Comparison of ENCODE assay signal across 8 cellular contexts in the genomic region with DNA sequence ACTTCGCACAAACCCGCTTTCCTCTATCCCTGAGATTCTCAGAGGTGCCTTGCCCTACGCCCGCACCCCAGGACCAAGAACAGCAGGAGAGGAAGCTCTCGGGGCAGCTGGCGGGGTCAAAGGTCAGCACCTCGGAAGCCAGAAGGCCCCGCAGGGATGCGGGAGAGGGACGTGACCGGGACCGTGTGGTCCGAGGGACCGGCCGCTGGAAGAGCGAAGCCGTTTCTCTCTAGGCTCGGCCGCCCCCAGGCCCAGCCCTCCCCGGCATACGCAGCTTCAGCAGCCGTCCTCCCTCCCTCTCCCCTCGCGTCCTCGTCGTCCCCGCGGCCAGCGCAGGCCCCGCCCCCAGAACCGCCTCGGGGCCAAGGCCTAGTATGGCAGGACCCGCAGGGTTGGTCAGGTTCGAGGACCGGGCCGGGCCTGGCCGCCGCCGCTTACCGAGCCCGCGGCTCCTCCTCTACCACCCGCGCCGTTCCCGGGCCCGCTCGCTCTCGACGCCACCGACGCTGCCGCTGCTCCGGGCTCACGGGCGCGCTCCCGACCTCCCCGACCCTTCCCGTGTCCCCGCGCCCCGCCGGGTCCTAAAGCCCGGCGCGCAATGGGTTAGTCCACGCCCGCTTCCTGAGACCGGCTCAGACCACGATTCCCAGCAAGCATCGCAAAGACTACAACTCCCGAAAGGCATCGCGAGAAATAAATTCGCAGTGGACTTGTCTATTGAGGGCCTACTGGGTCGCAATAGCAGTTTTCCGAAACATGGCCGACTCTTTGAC. TPM values are rescaled to one million over a fixed set of nuclear protein-coding genes. Genes with fewer than 3 reads are reported as not detected.
DNase-seq lines count a peak whose midpoint lies in the region; ATAC-seq and TF ChIP-seq lines count a peak whose summit lies in the region.

TSS of gene ARMH3 (minus strand) at position 527 of the 773 bp plus-strand sequence. CDS start 16,059 bp downstream, outside the sequence.

- intact Hi-C loops in PC-9 (cut with micrococcal nuclease; ENCODE audit: unreplicated experiment) = loop anchor here (1.0 to 2.0 kb wide), 2 partner anchors 9 to 237 kb away; partner anchors contain the start of genes HPS6 and OGA

- 0 out of 2 replicates have a peak, but pooled peaks cover 7% of the 10 kb centered on the region for H3K4me1 ChIP-seq in PC-9 (replicated peaks; ENCODE audit: insufficient read depth)
- H3K4me1 ChIP-seq in esophagus (ENCODE audit: control insufficient read depth in 2 of 2, insufficient read depth in 2 of 2, low read length in 1 of 2) = no peaks in the 10 kb centered on the region
- H3K4me1 ChIP-seq in mucosa of stomach (ENCODE audit: control insufficient read depth, insufficient read depth, low read length) = peaks cover 18% of the 10 kb centered on the region

- H3K4me3 ChIP-seq in PC-9 (peak within 1 kb of the TSS; percentile 84), esophagus (ENCODE audit: low read depth in 1 of 2, low read length in 2 of 2) (peak within 1 kb of the TSS; percentile 75 to 86), mucosa of stomach (ENCODE audit: low read length) (peak within 1 kb of the TSS; percentile 100)

- H4K20me1 ChIP-seq in PC-9 (ENCODE audit: insufficient read depth) = no peaks in the 10 kb centered on the region

- peak within 1 kb of the TSS; percentile 82 to 99 (median 96) for H3K4me3 Mint-ChIP-seq in IgD-negative memory B cell

- no peaks in the 10 kb centered on the region for H3F3A ChIP-seq in PC-9 (ENCODE audit: insufficient read depth, low read depth)

- CTCF ChIA-PET in PC-9 (lab: Charles Lee) = interaction anchor here (1.0 kb wide), 1 partner anchor 11 kb away, joined by 4 read pairs; no protein-coding TSS in a partner anchor

- peak within 1 kb of the TSS; percentile 90 for H3K9ac ChIP-seq in mucosa of stomach (ENCODE audit: low read length)

- H3K36me3 ChIP-seq in PC-9 (ENCODE audit: low read depth) = no peaks in the 10 kb centered on the region
- no peaks in the 10 kb centered on the region for H3K36me3 ChIP-seq in esophagus (ENCODE audit: control insufficient read depth in 2 of 2, insufficient read depth in 2 of 2, low read length in 1 of 2)
- H3K36me3 ChIP-seq in mucosa of stomach (ENCODE audit: control insufficient read depth, insufficient read depth, low read length) = no peaks in the 10 kb centered on the region

- peaks cover 32% of the 10 kb centered on the region for H3K79me2 ChIP-seq in PC-9 (ENCODE audit: low read depth)

- H3K27ac ChIP-seq in PC-9 (0 out of 2 replicates have a peak within 1 kb of the TSS, but pooled peaks have one; percentile 19), esophagus (ENCODE audit: low read depth in 2 of 2, low read length in 1 of 2) (peak within 1 kb of the TSS; percentile 90 to 93)

- POLR2A ChIA-PET in PC-9 (lab: Charles Lee; ENCODE audit: unreplicated experiment) = no interaction called here

- H3K27me3 ChIP-seq in PC-9 (ENCODE audit: insufficient read depth, low read depth) = no peaks in the 10 kb centered on the region
- H3K27me3 ChIP-seq in esophagus (ENCODE audit: control insufficient read depth in 1 of 2, insufficient read depth in 2 of 2, low read length in 2 of 2) = no peaks in the 10 kb centered on the region
- H3K27me3 ChIP-seq in mucosa of stomach (ENCODE audit: control insufficient read depth, insufficient read depth, low read length) = no peaks in the 10 kb centered on the region

- no peak for TF ChIP-seq CTCF in PC-9 (conservative IDR thresholded peaks at IDR 0.05)

- H3K4me2 ChIP-seq in PC-9 = peak within 1 kb of the TSS; percentile 85

- ATAC-seq in GM21528 (IDR thresholded peaks at IDR 0.05; ENCODE audit: low FRiP score, unreplicated experiment) = peak; percentile 89

- peak within 1 kb of the TSS; percentile 95 for H2AFZ ChIP-seq in PC-9

- DNase-seq in DMS 273 treated with DMSO at 0.1 percent for 48 hours (lab: John Stamatoyannopoulos, UW) (peak; percentile 87), PC-9 (peak; percentile 86 to 87)
- DNase-seq in activated T-cell treated with anti-CD3 and anti-CD28 coated beads, Interleukin-2, amount 50 U/mL, for 1 hour = peak; percentile 86
- peak; percentile 65 to 66 for DNase-seq in stimulated activated CD8-positive, alpha-beta memory T cell treated with anti-CD3 and anti-CD28 coated beads, Interleukin-7, amount 100 ng/mL, for 1 hour (ENCODE audit: low read depth in 2 of 2)

- H3K9me3 Mint-ChIP-seq in IgD-negative memory B cell = no peaks in the 10 kb centered on the region

- H3K36me3 Mint-ChIP-seq in IgD-negative memory B cell = no peaks in the 10 kb centered on the region

- no peaks in the 10 kb centered on the region for H3K9me2 ChIP-seq in PC-9 (ENCODE audit: insufficient read depth)

- peak within 1 kb of the TSS; percentile 91 to 98 (median 95) for H3K27ac Mint-ChIP-seq in IgD-negative memory B cell

- no TSS peak for BruUV-seq in PC-9 (replicated peaks; lab: Mats Ljungman, UMichigan)

- no peaks in the 10 kb centered on the region for H3K27me3 Mint-ChIP-seq in IgD-negative memory B cell

- peaks cover 19 to 32% (median 28%) of the 10 kb centered on the region in 3 donors for H3K4me1 Mint-ChIP-seq in IgD-negative memory B cell

- no peaks in the 10 kb centered on the region for H3K9me3 ChIP-seq in PC-9 (ENCODE audit: insufficient read depth, low read depth)
- H3K9me3 ChIP-seq in esophagus (ENCODE audit: control insufficient read depth in 2 of 2, insufficient read depth in 1 of 2, low read depth in 1 of 2, low read length in 1 of 2) = no peaks in the 10 kb centered on the region
- H3K9me3 ChIP-seq in mucosa of stomach (ENCODE audit: control insufficient read depth, low read length) = no peaks in the 10 kb centered on the region

- WGBS in esophagus, 2 donors = 0 to 1% methylated on average over 67 to 79 of the region's 79 CpGs

RNA-seq across cellular contexts. Expression of gene ARMH3, which starts in this region (rescaled TPM):
- polyA plus RNA-seq in IgD-negative memory B cell (39.3 TPM), esophagus (10 to 100 TPM; 13.1 to 16.3 TPM)
- 12.0 and 12.8 TPM in 2 replicates for total RNA-seq in PC-9 (2021)

Comparison
In these comparisons a context has a peak if more than half of its experiments do, and no peak if none do; other contexts are left out.
1. Peak in every context shown above with its lines: DNase-seq, ATAC-seq, H3K4me3 ChIP-seq and H3K27ac ChIP-seq.